In genomic region chr9:123662057-123662776, GRCh38 we compare ENCODE assay signal across 28 cellular contexts.
DNase-seq lines count a peak whose midpoint lies in the region; ATAC-seq, FAIRE-seq and TF ChIP-seq lines count a peak whose summit lies in the region.
"Had no signal": no experiment of that assay in that cellular context is flagged by ENCODE, and none has a peak within 500 bp of the region (broad histone marks: within the 10 kb centered on the region; RNA-seq: fewer than 3 reads in every experiment).

No MANE protein-coding gene starts in this region.

- no peaks in the 10 kb centered on the region for H3K4me1 ChIP-seq in IMR-90 (ENCODE audit: control insufficient read depth, insufficient read depth, low read length)
- H3K4me1 ChIP-seq in HepG2 (ENCODE audit: insufficient read depth, low read length), result no peaks in the 10 kb centered on the region
- peaks cover 11% of the 10 kb centered on the region for H3K4me1 ChIP-seq in GM23338 (ENCODE audit: insufficient read depth)
- H3K4me1 ChIP-seq in ascending aorta, result no peaks in the 10 kb centered on the region
- H3K4me1 ChIP-seq: pancreas, right atrium auricular region had no signal

- H3K9me3 ChIP-seq in IMR-90 (ENCODE audit: control insufficient read depth, insufficient read depth, low read length), result peaks cover 7% of the 10 kb centered on the region
- H3K9me3 ChIP-seq in HepG2 (ENCODE audit: low read length), result peaks cover 11% of the 10 kb centered on the region
- H3K9me3 ChIP-seq in ascending aorta, result peaks cover 0 to 25% of the 10 kb centered on the region in 2 donors
- H3K9me3 ChIP-seq: gastrocnemius medialis had no signal

- H3K14ac ChIP-seq in IMR-90 (replicated peaks; ENCODE audit: low read depth, low read length), result no peak overlapping the region

- H3K23ac ChIP-seq in IMR-90 (ENCODE audit: low read depth, low read length), result no peak overlapping the region

- dilution Hi-C loops in IMR-90 (cut with HindIII; ENCODE audit: low sequenced_read_pairs, unreplicated experiment), result no loop called here

- H3K27ac Mint-ChIP-seq in GM23338, result no peak overlapping the region
- H3K27ac Mint-ChIP-seq: activated naive CD4-positive, alpha-beta T cell treated with anti-CD3 and anti-CD28 coated beads, Interleukin-2, amount 50 U/mL, for 72 hours; CD4-positive, CD25-positive, alpha-beta regulatory T cell; nephron had no signal

- no peaks in the 10 kb centered on the region for H3K79me1 ChIP-seq in IMR-90 (ENCODE audit: low read depth in 1 of 2, low read length in 2 of 2)

- in situ Hi-C loops in IMR-90 (cut with MboI; ENCODE audit: low sequenced_read_pairs) (no loop called here), HepG2 (cut with HindIII; ENCODE audit: extremely low pct_ligation_motif_present, low pct_unique_long_range_greater_than_20kb) (no loop called here)

- FAIRE-seq in HepG2 (lab: Jason Lieb, UNC), result no peak
- FAIRE-seq: keratinocyte had no signal

- no peak for TF ChIP-seq POLR2A in IMR-90 (IDR thresholded peaks at IDR 0.05; ENCODE audit: low read depth, low read length)
- no peak for TF ChIP-seq POLR2A in HepG2 (IDR thresholded peaks at IDR 0.05; ENCODE audit: insufficient read depth in 1 of 2, low read depth in 2 of 2, low read length in 2 of 2)

- H3K9ac ChIP-seq in IMR-90 (ENCODE audit: low read depth, low read length), result no peak overlapping the region
- no peak overlapping the region for H3K9ac ChIP-seq in HepG2 (ENCODE audit: insufficient read depth, low read depth, low read length)

- H3K9me3 Mint-ChIP-seq in GM23338, result peaks cover 15% of the 10 kb centered on the region

- H3K4ac ChIP-seq in IMR-90 (ENCODE audit: low read depth, low read length), result no peak overlapping the region

- H3K27me3 Mint-ChIP-seq in GM23338 (ENCODE audit: insufficient read depth, low read depth, poor library complexity), result peaks cover 1% of the 10 kb centered on the region
- H3K27me3 Mint-ChIP-seq: CD4-positive, CD25-positive, alpha-beta regulatory T cell had no signal

- H2BK15ac ChIP-seq in IMR-90 (ENCODE audit: low read depth, low read length), result no peak overlapping the region

- no peak overlapping the region for H2BK20ac ChIP-seq in IMR-90 (ENCODE audit: low read depth, low read length)

- no CpG with 5 or more reads among the region's 8 CpGs for WGBS in IMR-90 (ENCODE audit: extremely low coverage in 2 of 2, insufficient read length in 1 of 2), 2 experiments
- 97% methylated on average over 8 of the region's 8 CpGs for WGBS in HepG2 (ENCODE audit: low lambda C conversion rate)

- peaks cover 41% of the 10 kb centered on the region for H3K36me3 Mint-ChIP-seq in GM23338 (ENCODE audit: low read depth)

- TF ChIP-seq CTCF in GM10248 (IDR thresholded peaks at IDR 0.05; ENCODE audit: control extremely low read depth, extremely low read depth, low read depth, missing control alignments) (no peak), IMR-90 (conservative IDR thresholded peaks at IDR 0.05; ENCODE audit: low read depth, low read length) (no peak), HepG2 (CRISPR knock-in tag; IDR thresholded peaks at IDR 0.05) (no peak), GM23338 (conservative IDR thresholded peaks at IDR 0.05; ENCODE audit: low read depth in 2 of 2) (no peak), ascending aorta (IDR thresholded peaks at IDR 0.05) (no peak)

- H3K4me3 Mint-ChIP-seq in GM23338, result no peak overlapping the region
- H3K4me3 Mint-ChIP-seq: CD4-positive, CD25-positive, alpha-beta regulatory T cell; nephron had no signal

- H4K20me1 ChIP-seq in IMR-90 (ENCODE audit: insufficient read depth, low read length) (no peaks in the 10 kb centered on the region), HepG2 (ENCODE audit: insufficient read depth, low read length) (no peaks in the 10 kb centered on the region), GM23338 (replicated peaks; ENCODE audit: insufficient read depth) (0 out of 2 replicates have a peak, but pooled peaks cover 3% of the 10 kb centered on the region)

- no peak overlapping the region for H2AK9ac ChIP-seq in IMR-90 (replicated peaks; ENCODE audit: low read depth, low read length, poor library complexity)

- ATAC-seq in IMR-90 (ENCODE audit: low read depth), result no peak
- no peak for ATAC-seq in HepG2
- no peak for ATAC-seq in HG03039 (IDR thresholded peaks at IDR 0.05; ENCODE audit: unreplicated experiment)
- ATAC-seq in GM23338, result no peak
- ATAC-seq: activated naive CD4-positive, alpha-beta T cell treated with anti-CD3 and anti-CD28 coated beads, Interleukin-2, amount 50 U/mL, for 72 hours; gastrocnemius medialis; pancreas had no signal

- H4K5ac ChIP-seq in IMR-90 (ENCODE audit: low read depth, low read length), result no peak overlapping the region

- no peaks in the 10 kb centered on the region for H3K9me1 ChIP-seq in IMR-90 (ENCODE audit: insufficient read depth, low read length)

- no peak overlapping the region for H4K91ac ChIP-seq in IMR-90 (ENCODE audit: insufficient read depth, low read depth, low read length)

- DNase-seq in GM10248 (ENCODE audit: extremely low spot score) (peak; percentile 42), IMR-90 (no peak), NOMO-1 treated with dmso at 0.1 percent for 144 hours (lab: John Stamatoyannopoulos, UW; ENCODE audit: unreplicated experiment) (peak; percentile 56), HepG2 (ENCODE audit: low spot score) (no peak), kidney glomerular epithelial cell (lab: John Stamatoyannopoulos, UW) (no peak), GM23338 (ENCODE audit: low spot score) (no peak), ascending aorta (ENCODE audit: low spot score in 2 of 2) (no peak)
- DNase-seq: anterior cingulate cortex; CD4-positive, CD25-positive, alpha-beta regulatory T cell; DMS 273 treated with DMSO at 0.1 percent for 48 hours; gastrocnemius medialis; HCEC 1CT; KG1; NCI-H1048; NCI-H1694 treated with DMSO at 0.1 percent for 48 hours; NCI-H524 treated with DMSO at 0.1 percent for 48 hours; pancreas; spleen; stimulated activated CD4-positive, alpha-beta T cell treated with anti-CD3 and anti-CD28 coated beads, Interleukin-2, amount 100 ng/mL, for 48 hours; stimulated activated naive CD4-positive, alpha-beta T cell; T-helper 9 cell had no signal

- H3K4me2 ChIP-seq in IMR-90 (ENCODE audit: low read depth, low read length) (no peak overlapping the region), HepG2 (ENCODE audit: low read depth, low read length) (no peak overlapping the region), GM23338 (no peak overlapping the region)

- H4K8ac ChIP-seq in IMR-90 (ENCODE audit: low read depth in 2 of 2, low read length in 2 of 2), result no peak overlapping the region

- peaks cover 23% of the 10 kb centered on the region for H3K4me1 Mint-ChIP-seq in GM23338
- H3K4me1 Mint-ChIP-seq: nephron had no signal

- CTCF ChIA-PET in GM10248 (lab: Yijun Ruan, JAX) (no interaction called here), IMR-90 (lab: Yijun Ruan, JAX) (no interaction called here), HepG2 (lab: Yijun Ruan, JAX; ENCODE audit: low intra/inter-chr PET ratio, low total read pairs) (no interaction called here)

- H3K27me3 ChIP-seq in IMR-90 (ENCODE audit: control insufficient read depth, insufficient read depth, low read length), result no peaks in the 10 kb centered on the region
- H3K27me3 ChIP-seq in HepG2 (ENCODE audit: control insufficient read depth in 1 of 2, insufficient read depth in 2 of 2, low read length in 2 of 2), result no peaks in the 10 kb centered on the region
- H3K27me3 ChIP-seq in GM23338 (ENCODE audit: insufficient read depth), result no peaks in the 10 kb centered on the region
- no peaks in the 10 kb centered on the region for H3K27me3 ChIP-seq in ascending aorta
- H3K27me3 ChIP-seq: cardiac muscle cell, gastrocnemius medialis, right atrium auricular region, spleen had no signal

- no peak overlapping the region for H3K18ac ChIP-seq in IMR-90 (ENCODE audit: low read depth, low read length)

- H3K36me3 ChIP-seq in IMR-90 (ENCODE audit: control insufficient read depth, insufficient read depth, low read length) (0 out of 2 replicates have a peak, but pooled peaks cover 1% of the 10 kb centered on the region), HepG2 (replicated peaks in 1 of 2; ENCODE audit: control insufficient read depth in 1 of 2, insufficient read depth in 2 of 2, low read length in 2 of 2) (peaks cover 1 to 30% of the 10 kb centered on the region in 2 experiments; a peak in 3 of 5 replicates), GM23338 (ENCODE audit: insufficient read depth) (0 out of 2 replicates have a peak, but pooled peaks cover 3% of the 10 kb centered on the region), ascending aorta (peaks cover 2 to 29% of the 10 kb centered on the region in 2 donors)
- H3K36me3 ChIP-seq: cardiac muscle cell, gastrocnemius medialis, pancreas had no signal

- TF ChIP-seq EP300 in HepG2 (IDR thresholded peaks at IDR 0.05; ENCODE audit: low read depth in 2 of 2, low read length in 2 of 2), result no peak
- no peak for TF ChIP-seq EP300 in HepG2 (CRISPR knock-in tag; IDR thresholded peaks at IDR 0.05; ENCODE audit: borderline replicate concordance)

- no peak overlapping the region for H2BK120ac ChIP-seq in IMR-90 (ENCODE audit: low read depth, low read length)

- no peaks in the 10 kb centered on the region for H3F3A ChIP-seq in GM23338 (replicated peaks; ENCODE audit: low read depth)

- intact Hi-C loops in IMR-90 (cut with micrococcal nuclease), result no loop called here
- intact Hi-C loops in HepG2 (cut with micrococcal nuclease; ENCODE audit: unreplicated experiment), result no loop called here
- intact Hi-C loops in ascending aorta (cut with DNase I), result no loop called here

- H3K27ac ChIP-seq in IMR-90 (ENCODE audit: insufficient read depth, low read length) (no peak overlapping the region), HepG2 (ENCODE audit: extremely low read length, insufficient read depth, low read length) (no peak overlapping the region), GM23338 (ENCODE audit: low read depth) (no peak overlapping the region), ascending aorta (no peak overlapping the region)
- H3K27ac ChIP-seq: cardiac muscle cell, gastrocnemius medialis, pancreas, right atrium auricular region, thoracic aorta had no signal

- no peaks in the 10 kb centered on the region for H3K79me2 ChIP-seq in HepG2 (ENCODE audit: insufficient read depth, low read length)
- H3K79me2 ChIP-seq in GM23338 (replicated peaks; ENCODE audit: insufficient read depth), result no peaks in the 10 kb centered on the region

- H2AK5ac ChIP-seq in IMR-90 (ENCODE audit: low read depth, low read length), result no peak overlapping the region

- no peaks in the 10 kb centered on the region for H3K9me2 ChIP-seq in GM23338 (ENCODE audit: insufficient read depth)

- TF ChIP-seq RAD21 in IMR-90 (IDR thresholded peaks at IDR 0.05; ENCODE audit: low read length) (no peak), HepG2 (CRISPR knock-in tag; IDR thresholded peaks at IDR 0.05) (no peak)

- H3K56ac ChIP-seq in IMR-90 (ENCODE audit: extremely low read depth, insufficient read depth, low read length), result no peak overlapping the region

- BruUV-seq in IMR-90 (replicated peaks; lab: Mats Ljungman, UMichigan) (no TSS peak), HepG2 (replicated peaks; lab: Mats Ljungman, UMichigan) (no TSS peak)

- H2AFZ ChIP-seq in IMR-90 (replicated peaks; ENCODE audit: low read length, poor library complexity) (no peak overlapping the region), HepG2 (ENCODE audit: low read length) (no peak overlapping the region), GM23338 (no peak overlapping the region)

- POLR2A ChIA-PET in GM10248 (lab: Yijun Ruan, JAX) (no interaction called here), IMR-90 (lab: Charles Lee; ENCODE audit: unreplicated experiment) (no interaction called here), HepG2 (lab: Yijun Ruan, JAX) (no interaction called here)

- H2BK5ac ChIP-seq in IMR-90 (ENCODE audit: low read depth, low read length, poor library complexity, severe bottlenecking), result no peak overlapping the region

- H3K4me3 ChIP-seq in IMR-90 (ENCODE audit: insufficient read depth, low read depth, low read length), result no peak overlapping the region
- no peak overlapping the region for H3K4me3 ChIP-seq in HepG2 (replicated peaks in 1 of 3; ENCODE audit: insufficient read depth in 1 of 3, low read depth in 2 of 3, low read length in 3 of 3)
- no peak overlapping the region for H3K4me3 ChIP-seq in GM23338
- no peak overlapping the region for H3K4me3 ChIP-seq in ascending aorta
- H3K4me3 ChIP-seq: cardiac muscle cell, gastrocnemius medialis, pancreas, right atrium auricular region, spleen, thoracic aorta had no signal

Comparison
In these comparisons a context has a peak if more than half of its experiments do, and no peak if none do; other contexts are left out.
1. DNase-seq: peak in GM10248 (single experiment) and NOMO-1 treated with dmso at 0.1 percent for 144 hours (single experiment); none in IMR-90 (single experiment), HepG2 (single experiment), kidney glomerular epithelial cell (single experiment), GM23338 (single experiment) and ascending aorta (0 of 2).